7 cellular contexts compared by ENCODE assay signal in genomic region chr17:9729034-9729650, GRCh38.
DNase-seq lines count a peak whose midpoint lies in the region; ATAC-seq, FAIRE-seq and TF ChIP-seq lines count a peak whose summit lies in the region.

No MANE protein-coding gene starts in this region.

- CTCF ChIA-PET in RWPE1 (lab: Yijun Ruan, JAX): interaction anchor here (0.7 to 1.4 kb wide), 14 partner anchors 10 to 1561 kb away, joined by 3 to 7 read pairs (median 3); partner anchors contain the start of gene DHRS7C
- CTCF ChIA-PET in activated CD8-positive, alpha-beta memory T cell treated with anti-CD3 and anti-CD28 coated beads, Interleukin-2, amount 10 ng/mL, durations not matched to agents 7 days and 5 days (lab: Charles Lee): interaction anchor here (0.6 to 1.8 kb wide), 7 partner anchors 16 to 152 kb away, joined by 3 to 6 read pairs (median 4); partner anchors contain the start of gene CFAP52

- peaks cover 0 to 9% (median 0%) of the 10 kb centered on the region in 4 donors for H3K27me3 ChIP-seq in esophagus muscularis mucosa

- intact Hi-C loops in esophagus muscularis mucosa (cut with DNase I): no loop called here

- H3K27ac Mint-ChIP-seq in naive B cell: no peak overlapping the region
- H3K27ac Mint-ChIP-seq in activated CD8-positive, alpha-beta memory T cell treated with anti-CD3 and anti-CD28 coated beads, Interleukin-2, amount 10 ng/mL, durations not matched to agents 7 days and 5 days: no peak overlapping the region

- ATAC-seq in naive B cell (ENCODE audit: low read depth in 2 of 2): no peak
- ATAC-seq in HG03196 (IDR thresholded peaks at IDR 0.05; ENCODE audit: unreplicated experiment): no peak
- no peak for ATAC-seq in activated CD8-positive, alpha-beta memory T cell treated with anti-CD3 and anti-CD28 coated beads, Interleukin-2, amount 10 ng/mL, durations not matched to agents 7 days and 5 days

- WGBS in esophagus muscularis mucosa: 4% methylated on average over 2 of the region's 2 CpGs

- H3K4me1 ChIP-seq in esophagus muscularis mucosa: no peaks in the 10 kb centered on the region

- peaks cover 0 to 4% (median 0%) of the 10 kb centered on the region in 3 donors for H3K4me1 Mint-ChIP-seq in naive B cell
- no peaks in the 10 kb centered on the region for H3K4me1 Mint-ChIP-seq in activated CD8-positive, alpha-beta memory T cell treated with anti-CD3 and anti-CD28 coated beads, Interleukin-2, amount 10 ng/mL, durations not matched to agents 7 days and 5 days

- no peaks in the 10 kb centered on the region for H3K36me3 Mint-ChIP-seq in naive B cell
- H3K36me3 Mint-ChIP-seq in activated CD8-positive, alpha-beta memory T cell treated with anti-CD3 and anti-CD28 coated beads, Interleukin-2, amount 10 ng/mL, durations not matched to agents 7 days and 5 days: no peaks in the 10 kb centered on the region

- peak; percentile 46 for DNase-seq in ELR (ENCODE audit: low read depth)
- peak; percentile 71 for DNase-seq in HTR-8/SVneo (ENCODE audit: insufficient read length, low spot score)
- peak; percentile 73 for DNase-seq in RWPE1 (ENCODE audit: low spot score)
- no peak for DNase-seq in esophagus muscularis mucosa (ENCODE audit: extremely low spot score)
- peak; percentile 3 for DNase-seq in naive B cell
- no peak for DNase-seq in activated CD8-positive, alpha-beta memory T cell treated with anti-CD3 and anti-CD28 coated beads, Interleukin-2, amount 10 ng/mL, durations not matched to agents 7 days and 5 days

- no peak overlapping the region for H3K4me3 ChIP-seq in esophagus muscularis mucosa

- H3K27ac ChIP-seq in RWPE1 (no peak overlapping the region), esophagus muscularis mucosa (replicated peaks in 1 of 4) (no peak overlapping the region)

- H3K9me3 ChIP-seq in esophagus muscularis mucosa: no peaks in the 10 kb centered on the region

- no peak for TF ChIP-seq EP300 in esophagus muscularis mucosa (IDR thresholded peaks at IDR 0.05)

- H3K4me3 Mint-ChIP-seq in naive B cell: no peak overlapping the region
- no peak overlapping the region for H3K4me3 Mint-ChIP-seq in activated CD8-positive, alpha-beta memory T cell treated with anti-CD3 and anti-CD28 coated beads, Interleukin-2, amount 10 ng/mL, durations not matched to agents 7 days and 5 days

- TF ChIP-seq CTCF in RWPE1 (conservative IDR thresholded peaks at IDR 0.05; ENCODE audit: low read depth) (peak; percentile 98), esophagus muscularis mucosa (IDR thresholded peaks at IDR 0.05) (peak in 2 of 3 experiments; percentile 93 to 98)

- H3K9me3 Mint-ChIP-seq in naive B cell: peaks cover 0 to 5% (median 0%) of the 10 kb centered on the region in 7 donors
- H3K9me3 Mint-ChIP-seq in activated CD8-positive, alpha-beta memory T cell treated with anti-CD3 and anti-CD28 coated beads, Interleukin-2, amount 10 ng/mL, durations not matched to agents 7 days and 5 days (ENCODE audit: low read depth): no peaks in the 10 kb centered on the region

- H3K27me3 Mint-ChIP-seq in naive B cell: peaks cover 0 to 8% (median 5%) of the 10 kb centered on the region in 3 donors
- peaks cover 11% of the 10 kb centered on the region for H3K27me3 Mint-ChIP-seq in activated CD8-positive, alpha-beta memory T cell treated with anti-CD3 and anti-CD28 coated beads, Interleukin-2, amount 10 ng/mL, durations not matched to agents 7 days and 5 days

- no peaks in the 10 kb centered on the region for H3K36me3 ChIP-seq in esophagus muscularis mucosa

- FAIRE-seq in HTR-8/SVneo (lab: Jason Lieb, UNC): no peak

- POLR2A ChIA-PET in RWPE1 (lab: Yijun Ruan, JAX; ENCODE audit: low non-redundant PET): no interaction called here

- TF ChIP-seq POLR2A in esophagus muscularis mucosa (IDR thresholded peaks at IDR 0.05; ENCODE audit: low read depth): no peak

Comparison
In these comparisons a context has a peak if more than half of its experiments do, and no peak if none do; other contexts are left out.
1. DNase-seq: peak in ELR (single experiment), HTR-8/SVneo (single experiment), RWPE1 (single experiment) and naive B cell (single experiment); none in esophagus muscularis mucosa (single experiment) and activated CD8-positive, alpha-beta memory T cell treated with anti-CD3 and anti-CD28 coated beads, Interleukin-2, amount 10 ng/mL, durations not matched to agents 7 days and 5 days (single experiment).